ENCODE assay signal across 30 cellular contexts in the genomic region with DNA sequence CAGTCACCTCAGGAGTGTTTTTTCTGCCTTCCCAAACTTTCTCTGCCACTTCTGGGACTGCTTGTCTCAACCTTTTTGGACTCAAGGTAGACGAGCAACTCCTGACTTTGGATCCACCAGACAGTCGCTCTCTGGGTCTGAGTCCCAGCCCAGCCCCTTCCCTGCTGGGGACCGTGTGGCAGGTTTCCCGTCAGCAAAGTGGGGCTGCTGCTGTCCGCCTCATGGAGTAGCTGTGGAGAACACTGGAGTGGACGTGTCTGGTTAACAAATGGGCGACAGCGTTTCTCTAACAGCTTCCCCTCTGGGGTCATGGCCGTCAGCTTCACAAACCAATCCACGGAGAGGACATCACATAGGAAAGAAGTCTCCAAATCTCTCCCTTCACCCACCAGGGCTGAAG.
"Had no signal": no experiment of that assay in that cellular context is flagged by ENCODE, and none has a peak within 500 bp of the region (broad histone marks: within the 10 kb centered on the region; RNA-seq: fewer than 3 reads in every experiment).

No MANE protein-coding gene starts in this region.

- H3K9me3 Mint-ChIP-seq: natural killer cell; nephron; neural crest cell; stimulated activated naive CD8-positive, alpha-beta T cell treated with anti-CD3 and anti-CD28 coated beads, Interleukin-15, amount 100 ng/mL, for 72 hours had no signal

- FAIRE-seq: urothelium cell line had no signal

- H3K27ac ChIP-seq: ovary, parathyroid adenoma, psoas muscle, skin epidermis, suprapubic skin, testis, tibial artery, transverse colon, upper lobe of left lung, vagina had no signal

- H3K9me3 ChIP-seq: ovary, psoas muscle, suprapubic skin, testis, tibial artery, transverse colon, upper lobe of left lung, vagina had no signal

- H3K27me3 ChIP-seq: ovary, testis, tibial artery, transverse colon, upper lobe of left lung, vagina had no signal

- H3K9ac ChIP-seq: parathyroid adenoma had no signal

- H3K4me3 ChIP-seq: ovary, psoas muscle, skin epidermis, suprapubic skin, testis, tibial artery, transverse colon, upper lobe of left lung, vagina had no signal

- H3K4me1 ChIP-seq: parathyroid adenoma, psoas muscle, suprapubic skin, testis, tibial artery, transverse colon, upper lobe of left lung, vagina had no signal

- DNase-seq: naive thymus-derived CD4-positive, alpha-beta T cell; natural killer cell; occipital lobe; ovary; posterior cingulate gyrus; psoas muscle; right cardiac atrium; stimulated activated CD4-positive, alpha-beta T cell treated with anti-CD3 and anti-CD28 coated beads, Interleukin-12 subunit alpha, Interleukin-12 subunit beta, amount 100 ng/mL, for 4 hours; stimulated activated CD4-positive, alpha-beta T cell treated with anti-CD3 and anti-CD28 coated beads, Interleukin-1b, Interleukin-23, amount 100 ng/mL, for 48 hours; stimulated activated CD4-positive, alpha-beta T cell treated with anti-CD3 and anti-CD28 coated beads, Interleukin-4, amount 100 ng/mL, for 1 hour; stimulated activated CD4-positive, alpha-beta T cell treated with anti-CD3 and anti-CD28 coated beads, Interleukin-4, amount 100 ng/mL, for 4 hours; stimulated activated CD8-positive, alpha-beta memory T cell treated with anti-CD3 and anti-CD28 coated beads, Interleukin-4, amount 100 ng/mL, for 48 hours; stimulated activated naive CD4-positive, alpha-beta T cell; stimulated activated naive CD8-positive, alpha-beta T cell treated with anti-CD3 and anti-CD28 coated beads, Interleukin-15, amount 100 ng/mL, for 72 hours; stimulated activated naive CD8-positive, alpha-beta T cell treated with anti-CD3 and anti-CD28 coated beads, Interleukin-15, Interleukin-2, amounts not matched to agents 100 U/mL and 50 U/mL, for 24 hours; substantia nigra; testis; tibial artery; transverse colon; upper lobe of left lung had no signal

- H3K4me1 Mint-ChIP-seq: naive thymus-derived CD4-positive, alpha-beta T cell; natural killer cell; nephron; neural crest cell; stimulated activated memory B cell treated with anti-CD40 and anti-IgM and Interleukin-4, amounts not matched to agents 10 μg/mL and 1 μg/mL and 100 μg/mL, for 72 hours; stimulated activated naive CD8-positive, alpha-beta T cell treated with anti-CD3 and anti-CD28 coated beads, Interleukin-15, amount 100 ng/mL, for 72 hours had no signal

- H3K36me3 ChIP-seq: ovary, suprapubic skin, tibial artery, transverse colon, upper lobe of left lung, vagina had no signal

- H2AFZ ChIP-seq: parathyroid adenoma had no signal

- H3K27ac Mint-ChIP-seq: naive thymus-derived CD4-positive, alpha-beta T cell; natural killer cell; nephron; progenitor cell of endocrine pancreas; stimulated activated memory B cell treated with anti-CD40 and anti-IgM and Interleukin-4, amounts not matched to agents 10 μg/mL and 1 μg/mL and 100 μg/mL, for 72 hours; stimulated activated naive CD8-positive, alpha-beta T cell treated with anti-CD3 and anti-CD28 coated beads, Interleukin-15, amount 100 ng/mL, for 72 hours had no signal

- H3K4me3 Mint-ChIP-seq: naive thymus-derived CD4-positive, alpha-beta T cell; natural killer cell; nephron; neural crest cell; stimulated activated memory B cell treated with anti-CD40 and anti-IgM and Interleukin-4, amounts not matched to agents 10 μg/mL and 1 μg/mL and 100 μg/mL, for 72 hours; stimulated activated naive CD8-positive, alpha-beta T cell treated with anti-CD3 and anti-CD28 coated beads, Interleukin-15, amount 100 ng/mL, for 72 hours had no signal

- H3K36me3 Mint-ChIP-seq: natural killer cell; stimulated activated memory B cell treated with anti-CD40 and anti-IgM and Interleukin-4, amounts not matched to agents 10 μg/mL and 1 μg/mL and 100 μg/mL, for 72 hours had no signal

- H3K79me2 ChIP-seq: parathyroid adenoma had no signal

- ATAC-seq: naive thymus-derived CD4-positive, alpha-beta T cell; natural killer cell; psoas muscle; right cardiac atrium; sciatic nerve; stimulated activated memory B cell treated with anti-CD40 and anti-IgM and Interleukin-4, amounts not matched to agents 10 μg/mL and 1 μg/mL and 100 μg/mL, for 72 hours; stimulated activated naive CD8-positive, alpha-beta T cell treated with anti-CD3 and anti-CD28 coated beads, Interleukin-15, amount 100 ng/mL, for 72 hours; stimulated activated naive CD8-positive, alpha-beta T cell treated with anti-CD3 and anti-CD28 coated beads, Interleukin-15, Interleukin-2, amounts not matched to agents 100 U/mL and 50 U/mL, for 24 hours had no signal
